Comparison of ENCODE assay signal across 10 cellular contexts in the genomic region with DNA sequence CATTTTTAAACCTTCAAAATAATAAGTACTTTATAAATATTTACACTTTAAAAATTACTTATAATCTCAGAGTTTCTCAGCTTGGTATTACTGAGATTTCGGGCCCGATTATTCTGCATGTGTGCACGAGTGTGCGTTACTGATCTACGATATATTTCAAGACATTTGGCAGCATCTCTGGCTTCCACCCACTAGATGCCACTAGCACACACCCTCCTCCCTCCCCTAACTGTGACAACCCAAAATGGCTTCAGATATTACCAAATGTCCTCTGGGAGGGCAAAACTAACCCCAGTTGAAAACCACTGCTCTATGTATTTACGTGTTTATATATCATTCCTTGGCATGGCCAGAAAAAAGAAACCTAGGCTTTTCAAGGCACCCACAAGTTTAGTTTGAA.
DNase-seq lines count a peak whose midpoint lies in the region; ATAC-seq and TF ChIP-seq lines count a peak whose summit lies in the region.
"Had no signal": no experiment of that assay in that cellular context is flagged by ENCODE, and none has a peak within 500 bp of the region (broad histone marks: within the 10 kb centered on the region; RNA-seq: fewer than 3 reads in every experiment).

No MANE protein-coding gene starts in this region.

- peak overlapping the region; percentile 42 for H3K4me3 Mint-ChIP-seq in stimulated activated naive CD8-positive, alpha-beta T cell treated with anti-CD3 and anti-CD28 coated beads, Interleukin-15, Interleukin-2, amounts not matched to agents 100 ng/mL and 50 ng/mL, for 24 hours

- no peak for DNase-seq in stimulated activated naive CD8-positive, alpha-beta T cell treated with anti-CD3 and anti-CD28 coated beads, Interleukin-15, Interleukin-2, amounts not matched to agents 100 U/mL and 50 U/mL, for 24 hours
- DNase-seq in left cardiac atrium = no peak
- DNase-seq in stimulated activated CD4-positive, alpha-beta T cell treated with anti-CD3 and anti-CD28 coated beads, Interleukin-2, amount 100 ng/mL, for 24 hours = no peak
- no peak for DNase-seq in NCI-H226
- DNase-seq in left lobe of liver (ENCODE audit: low spot score) = no peak
- DNase-seq: activated CD4-positive, CD25-positive, alpha-beta regulatory T cell treated with anti-CD3 and anti-CD28 coated beads, Interleukin-2, amount 50 U/mL, for 72 hours; dermis blood vessel endothelial cell had no signal

- H3K9me3 Mint-ChIP-seq in stimulated activated naive CD8-positive, alpha-beta T cell treated with anti-CD3 and anti-CD28 coated beads, Interleukin-15, Interleukin-2, amounts not matched to agents 100 ng/mL and 50 ng/mL, for 24 hours = no peaks in the 10 kb centered on the region

- no peak for ATAC-seq in stimulated activated naive CD8-positive, alpha-beta T cell treated with anti-CD3 and anti-CD28 coated beads, Interleukin-15, Interleukin-2, amounts not matched to agents 100 U/mL and 50 U/mL, for 24 hours
- ATAC-seq in SK-N-SH treated with all-trans-retinoic acid at 6 μM for 48 hours = 0 out of 3 replicates have a peak, but pooled peaks have one; percentile 31
- ATAC-seq in left cardiac atrium = peak; percentile 22 to 69
- ATAC-seq in left lobe of liver = no peak
- no peak for ATAC-seq in GM21390 (IDR thresholded peaks at IDR 0.05; ENCODE audit: unreplicated experiment)

- peaks cover 91% of the 10 kb centered on the region for H3K4me1 Mint-ChIP-seq in stimulated activated naive CD8-positive, alpha-beta T cell treated with anti-CD3 and anti-CD28 coated beads, Interleukin-15, Interleukin-2, amounts not matched to agents 100 ng/mL and 50 ng/mL, for 24 hours (ENCODE audit: low read depth)

- peak overlapping the region; percentile 88 for H3K27ac Mint-ChIP-seq in stimulated activated naive CD8-positive, alpha-beta T cell treated with anti-CD3 and anti-CD28 coated beads, Interleukin-15, Interleukin-2, amounts not matched to agents 100 ng/mL and 50 ng/mL, for 24 hours

- no peaks in the 10 kb centered on the region for H3K27me3 Mint-ChIP-seq in stimulated activated naive CD8-positive, alpha-beta T cell treated with anti-CD3 and anti-CD28 coated beads, Interleukin-15, Interleukin-2, amounts not matched to agents 100 ng/mL and 50 ng/mL, for 24 hours

- intact Hi-C loops in left cardiac atrium (cut with DNase I) = no loop called here

- H3K36me3 Mint-ChIP-seq in stimulated activated naive CD8-positive, alpha-beta T cell treated with anti-CD3 and anti-CD28 coated beads, Interleukin-15, Interleukin-2, amounts not matched to agents 100 ng/mL and 50 ng/mL, for 24 hours (ENCODE audit: low read depth) = peaks cover 66% of the 10 kb centered on the region

TF ChIP-seq in SK-N-SH treated with all-trans-retinoic acid at 6 μM for 48 hours, 23 proteins besides CTCF, POLR2A, EP300 and RAD21:
- TF ChIP-seq RARB (CRISPR knock-in tag; IDR thresholded peaks at IDR 0.05) (no peak), ZFP3 (CRISPR knock-in tag; IDR thresholded peaks at IDR 0.05) (no peak), ESRRG (CRISPR knock-in tag; IDR thresholded peaks at IDR 0.05) (no peak), TOX (CRISPR knock-in tag; IDR thresholded peaks at IDR 0.05; ENCODE audit: borderline replicate concordance) (no peak), CSDC2 (CRISPR knock-in tag; IDR thresholded peaks at IDR 0.05) (no peak), ZC3H10 (CRISPR knock-in tag; IDR thresholded peaks at IDR 0.05) (no peak), PPARA (CRISPR knock-in tag; IDR thresholded peaks at IDR 0.05; ENCODE audit: borderline replicate concordance) (no peak), ZNF70 (CRISPR knock-in tag; IDR thresholded peaks at IDR 0.05) (no peak), ZNF8 (CRISPR knock-in tag; IDR thresholded peaks at IDR 0.05) (no peak), SNAI2 (CRISPR knock-in tag; IDR thresholded peaks at IDR 0.05) (no peak), OSR1 (CRISPR knock-in tag; IDR thresholded peaks at IDR 0.05) (no peak), TCF4 (CRISPR knock-in tag; IDR thresholded peaks at IDR 0.05; ENCODE audit: borderline replicate concordance) (no peak), GLIS3 (CRISPR knock-in tag; IDR thresholded peaks at IDR 0.05) (no peak), BACH2 (CRISPR knock-in tag; IDR thresholded peaks at IDR 0.05; ENCODE audit: borderline replicate concordance) (no peak), ZNF565 (CRISPR knock-in tag; conservative IDR thresholded peaks at IDR 0.05; ENCODE audit: low read depth) (no peak), ARNTL (CRISPR knock-in tag; IDR thresholded peaks at IDR 0.05; ENCODE audit: borderline replicate concordance, low read depth) (no peak)
- TF ChIP-seq, protein P1, sequence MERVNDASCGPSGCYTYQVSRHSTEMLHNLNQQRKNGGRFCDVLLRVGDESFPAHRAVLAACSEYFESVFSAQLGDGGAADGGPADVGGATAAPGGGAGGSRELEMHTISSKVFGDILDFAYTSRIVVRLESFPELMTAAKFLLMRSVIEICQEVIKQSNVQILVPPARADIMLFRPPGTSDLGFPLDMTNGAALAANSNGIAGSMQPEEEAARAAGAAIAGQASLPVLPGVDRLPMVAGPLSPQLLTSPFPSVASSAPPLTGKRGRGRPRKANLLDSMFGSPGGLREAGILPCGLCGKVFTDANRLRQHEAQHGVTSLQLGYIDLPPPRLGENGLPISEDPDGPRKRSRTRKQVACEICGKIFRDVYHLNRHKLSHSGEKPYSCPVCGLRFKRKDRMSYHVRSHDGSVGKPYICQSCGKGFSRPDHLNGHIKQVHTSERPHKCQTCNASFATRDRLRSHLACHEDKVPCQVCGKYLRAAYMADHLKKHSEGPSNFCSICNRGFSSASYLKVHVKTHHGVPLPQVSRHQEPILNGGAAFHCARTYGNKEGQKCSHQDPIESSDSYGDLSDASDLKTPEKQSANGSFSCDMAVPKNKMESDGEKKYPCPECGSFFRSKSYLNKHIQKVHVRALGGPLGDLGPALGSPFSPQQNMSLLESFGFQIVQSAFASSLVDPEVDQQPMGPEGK (CRISPR knock-in tag; IDR thresholded peaks at IDR 0.05; ENCODE audit: borderline replicate concordance) = no peak
- TF ChIP-seq, protein P2, sequence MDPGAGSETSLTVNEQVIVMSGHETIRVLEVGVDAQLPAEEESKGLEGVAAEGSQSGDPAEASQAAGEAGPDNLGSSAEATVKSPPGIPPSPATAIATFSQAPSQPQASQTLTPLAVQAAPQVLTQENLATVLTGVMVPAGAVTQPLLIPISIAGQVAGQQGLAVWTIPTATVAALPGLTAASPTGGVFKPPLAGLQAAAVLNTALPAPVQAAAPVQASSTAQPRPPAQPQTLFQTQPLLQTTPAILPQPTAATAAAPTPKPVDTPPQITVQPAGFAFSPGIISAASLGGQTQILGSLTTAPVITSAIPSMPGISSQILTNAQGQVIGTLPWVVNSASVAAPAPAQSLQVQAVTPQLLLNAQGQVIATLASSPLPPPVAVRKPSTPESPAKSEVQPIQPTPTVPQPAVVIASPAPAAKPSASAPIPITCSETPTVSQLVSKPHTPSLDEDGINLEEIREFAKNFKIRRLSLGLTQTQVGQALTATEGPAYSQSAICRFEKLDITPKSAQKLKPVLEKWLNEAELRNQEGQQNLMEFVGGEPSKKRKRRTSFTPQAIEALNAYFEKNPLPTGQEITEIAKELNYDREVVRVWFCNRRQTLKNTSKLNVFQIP (CRISPR knock-in tag; IDR thresholded peaks at IDR 0.05; ENCODE audit: borderline replicate concordance, low read depth) = no peak
- TF ChIP-seq, protein P3, sequence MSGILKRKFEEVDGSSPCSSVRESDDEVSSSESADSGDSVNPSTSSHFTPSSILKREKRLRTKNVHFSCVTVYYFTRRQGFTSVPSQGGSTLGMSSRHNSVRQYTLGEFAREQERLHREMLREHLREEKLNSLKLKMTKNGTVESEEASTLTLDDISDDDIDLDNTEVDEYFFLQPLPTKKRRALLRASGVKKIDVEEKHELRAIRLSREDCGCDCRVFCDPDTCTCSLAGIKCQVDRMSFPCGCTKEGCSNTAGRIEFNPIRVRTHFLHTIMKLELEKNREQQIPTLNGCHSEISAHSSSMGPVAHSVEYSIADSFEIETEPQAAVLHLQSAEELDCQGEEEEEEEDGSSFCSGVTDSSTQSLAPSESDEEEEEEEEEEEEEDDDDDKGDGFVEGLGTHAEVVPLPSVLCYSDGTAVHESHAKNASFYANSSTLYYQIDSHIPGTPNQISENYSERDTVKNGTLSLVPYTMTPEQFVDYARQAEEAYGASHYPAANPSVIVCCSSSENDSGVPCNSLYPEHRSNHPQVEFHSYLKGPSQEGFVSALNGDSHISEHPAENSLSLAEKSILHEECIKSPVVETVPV (CRISPR knock-in tag; IDR thresholded peaks at IDR 0.05) = no peak
- TF ChIP-seq, protein P4, sequence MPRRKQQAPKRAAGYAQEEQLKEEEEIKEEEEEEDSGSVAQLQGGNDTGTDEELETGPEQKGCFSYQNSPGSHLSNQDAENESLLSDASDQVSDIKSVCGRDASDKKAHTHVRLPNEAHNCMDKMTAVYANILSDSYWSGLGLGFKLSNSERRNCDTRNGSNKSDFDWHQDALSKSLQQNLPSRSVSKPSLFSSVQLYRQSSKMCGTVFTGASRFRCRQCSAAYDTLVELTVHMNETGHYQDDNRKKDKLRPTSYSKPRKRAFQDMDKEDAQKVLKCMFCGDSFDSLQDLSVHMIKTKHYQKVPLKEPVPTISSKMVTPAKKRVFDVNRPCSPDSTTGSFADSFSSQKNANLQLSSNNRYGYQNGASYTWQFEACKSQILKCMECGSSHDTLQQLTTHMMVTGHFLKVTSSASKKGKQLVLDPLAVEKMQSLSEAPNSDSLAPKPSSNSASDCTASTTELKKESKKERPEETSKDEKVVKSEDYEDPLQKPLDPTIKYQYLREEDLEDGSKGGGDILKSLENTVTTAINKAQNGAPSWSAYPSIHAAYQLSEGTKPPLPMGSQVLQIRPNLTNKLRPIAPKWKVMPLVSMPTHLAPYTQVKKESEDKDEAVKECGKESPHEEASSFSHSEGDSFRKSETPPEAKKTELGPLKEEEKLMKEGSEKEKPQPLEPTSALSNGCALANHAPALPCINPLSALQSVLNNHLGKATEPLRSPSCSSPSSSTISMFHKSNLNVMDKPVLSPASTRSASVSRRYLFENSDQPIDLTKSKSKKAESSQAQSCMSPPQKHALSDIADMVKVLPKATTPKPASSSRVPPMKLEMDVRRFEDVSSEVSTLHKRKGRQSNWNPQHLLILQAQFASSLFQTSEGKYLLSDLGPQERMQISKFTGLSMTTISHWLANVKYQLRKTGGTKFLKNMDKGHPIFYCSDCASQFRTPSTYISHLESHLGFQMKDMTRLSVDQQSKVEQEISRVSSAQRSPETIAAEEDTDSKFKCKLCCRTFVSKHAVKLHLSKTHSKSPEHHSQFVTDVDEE (CRISPR knock-in tag; IDR thresholded peaks at IDR 0.05) = no peak
TF ChIP-seq in SK-N-SH treated with all-trans-retinoic acid at 6 μM for 48 hours: peak in this region for 0.

Comparison
In these comparisons a context has a peak if more than half of its experiments do, and no peak if none do; other contexts are left out.
1. ATAC-seq: peak in SK-N-SH treated with all-trans-retinoic acid at 6 μM for 48 hours (single experiment) and left cardiac atrium (2 of 2); none in stimulated activated naive CD8-positive, alpha-beta T cell treated with anti-CD3 and anti-CD28 coated beads, Interleukin-15, Interleukin-2, amounts not matched to agents 100 U/mL and 50 U/mL, for 24 hours (single experiment), left lobe of liver (single experiment) and GM21390 (single experiment).